In genomic region chr1:93839307-93839706, GRCh38 we compare ENCODE assay signal across 10 cellular contexts. TPM values are rescaled to one million over a fixed set of nuclear protein-coding genes. Genes with fewer than 3 reads are reported as not detected.
DNase-seq lines count a peak whose midpoint lies in the region; ATAC-seq lines count a peak whose summit lies in the region.
"Had no signal": no experiment of that assay in that cellular context is flagged by ENCODE, and none has a peak within 500 bp of the region (broad histone marks: within the 10 kb centered on the region; RNA-seq: fewer than 3 reads in every experiment).

No MANE protein-coding gene starts in this region.

- DNase-seq in Daoy (ENCODE audit: low read depth) (peak; percentile 36), LHCN-M2 (ENCODE audit: low read depth) (peak; percentile 65), astrocyte of the hippocampus (ENCODE audit: low read depth, low spot score) (peak; percentile 36), myocyte (ENCODE audit: low read depth) (peak; percentile 36), nucleus accumbens (lab: John Stamatoyannopoulos, UW) (no peak)
- DNase-seq: activated CD8-positive, alpha-beta memory T cell treated with anti-CD3 and anti-CD28 coated beads, Interleukin-2, amount 50 U/mL, for 4 hours; DMS153; NCI-H446 treated with DMSO at 0.1 percent for 48 hours had no signal

- ATAC-seq in HG03378 (IDR thresholded peaks at IDR 0.05; ENCODE audit: unreplicated experiment) (no peak), GM18868 (IDR thresholded peaks at IDR 0.05; ENCODE audit: unreplicated experiment) (no peak)

RNA-seq across cellular contexts. Expression of gene DNTTIP2, which starts 39.7 kb away (rescaled TPM):
- 99.9 and 123 TPM in 2 replicates for total RNA-seq in Daoy (2014; rRNA removed; shearing (Covaris generic))
- total RNA-seq in LHCN-M2 (2014; rRNA removed): 39.2 and 42.5 TPM in 2 replicates
- polyA plus RNA-seq in LHCN-M2 (2012): 24.4 TPM
- total RNA-seq in myocyte: 40.6 and 41.3 TPM in 2 replicates
- polyA plus RNA-seq in myocyte (2012): 17.9 TPM

Comparison
In these comparisons a context has a peak if more than half of its experiments do, and no peak if none do; other contexts are left out.
1. DNase-seq: peak in Daoy (single experiment), LHCN-M2 (single experiment), astrocyte of the hippocampus (single experiment) and myocyte (single experiment); none in nucleus accumbens (0 of 56).